In genomic region chr1:158407092-158407491, GRCh38 we compare ENCODE assay signal across 42 cellular contexts. TPM values are rescaled to one million over a fixed set of nuclear protein-coding genes. Genes with fewer than 3 reads are reported as not detected.
"Had no signal": no experiment of that assay in that cellular context is flagged by ENCODE, and none has a peak within 500 bp of the region (broad histone marks: within the 10 kb centered on the region; RNA-seq: fewer than 3 reads in every experiment).

No MANE protein-coding gene starts in this region.

- H3K9me3 ChIP-seq: adrenal gland, ascending aorta, body of pancreas, breast epithelium, colonic mucosa had no signal

- H3K4me3 Mint-ChIP-seq: activated naive CD4-positive, alpha-beta T cell treated with anti-CD3 and anti-CD28 coated beads for 36 hours; activated naive CD4-positive, alpha-beta T cell treated with anti-CD3 and anti-CD28 coated beads, Interleukin-2, amount 10 ng/mL, durations not matched to agents 7 days and 5 days; activated naive CD4-positive, alpha-beta T cell treated with anti-CD3 and anti-CD28 coated beads, Interleukin-2, amount 50 U/mL, for 24 hours; activated naive CD8-positive, alpha-beta T cell; activated naive CD8-positive, alpha-beta T cell treated with anti-CD3 and anti-CD28 coated beads for 36 hours; activated naive CD8-positive, alpha-beta T cell treated with anti-CD3 and anti-CD28 coated beads, Interleukin-2, amount 10 ng/mL, durations not matched to agents 7 days and 5 days; activated naive CD8-positive, alpha-beta T cell treated with anti-CD3 and anti-CD28 coated beads, Interleukin-2, amount 50 U/mL, for 24 hours; activated T-cell treated with anti-CD3 and anti-CD28 coated beads, Interleukin-2, amount 50 U/mL, for 4 hours; activated T-cell treated with anti-CD3 and anti-CD28 coated beads, Interleukin-2, amount 50 U/mL, for 72 hours; activated T-helper 1 cell treated with anti-CD3 and anti-CD28 coated beads, Interleukin-12 subunit alpha, Interleukin-12 subunit beta, Interleukin-2, Interleukin-4 antibody, amounts not matched to agents 30 ng/mL and 10 ng/mL and 1 ng/mL, durations not matched to agents 14 hours and 24 hours and 36 hours; activated T-helper 17 cell treated with anti-CD3 and anti-CD28 coated beads, Interleukin-2, amount 50 U/mL, for 72 hours; brain; central memory CD8-positive, alpha-beta T cell had no signal

- H3K36me3 Mint-ChIP-seq: activated naive CD4-positive, alpha-beta T cell treated with anti-CD3 and anti-CD28 coated beads, Interleukin-2, amount 10 ng/mL, durations not matched to agents 7 days and 5 days; activated naive CD4-positive, alpha-beta T cell treated with anti-CD3 and anti-CD28 coated beads, Interleukin-2, amount 50 U/mL, for 24 hours; activated naive CD4-positive, alpha-beta T cell treated with anti-CD3 and anti-CD28 coated beads, Interleukin-2, amount 50 U/mL, for 72 hours; activated naive CD8-positive, alpha-beta T cell; activated naive CD8-positive, alpha-beta T cell treated with anti-CD3 and anti-CD28 coated beads for 36 hours; activated naive CD8-positive, alpha-beta T cell treated with anti-CD3 and anti-CD28 coated beads, Interleukin-2, amount 10 ng/mL, durations not matched to agents 7 days and 5 days; brain had no signal

- H3K4me3 ChIP-seq: adrenal gland, ascending aorta, body of pancreas, breast epithelium, cardiac muscle cell, colonic mucosa had no signal

- H3K4me1 Mint-ChIP-seq: activated naive CD4-positive, alpha-beta T cell treated with anti-CD3 and anti-CD28 coated beads, Interleukin-2, amount 10 ng/mL, durations not matched to agents 7 days and 5 days; activated naive CD4-positive, alpha-beta T cell treated with anti-CD3 and anti-CD28 coated beads, Interleukin-2, amount 50 U/mL, for 24 hours; activated naive CD8-positive, alpha-beta T cell treated with anti-CD3 and anti-CD28 coated beads for 36 hours; activated naive CD8-positive, alpha-beta T cell treated with anti-CD3 and anti-CD28 coated beads, Interleukin-2, amount 10 ng/mL, durations not matched to agents 7 days and 5 days; activated naive CD8-positive, alpha-beta T cell treated with anti-CD3 and anti-CD28 coated beads, Interleukin-2, amount 50 U/mL, for 24 hours; activated T-helper 17 cell treated with anti-CD3 and anti-CD28 coated beads, Interleukin-2, amount 50 U/mL, for 72 hours; brain; central memory CD8-positive, alpha-beta T cell had no signal

- H3K27me3 Mint-ChIP-seq: activated naive CD4-positive, alpha-beta T cell treated with anti-CD3 and anti-CD28 coated beads, Interleukin-2, amount 10 ng/mL, durations not matched to agents 7 days and 5 days; brain had no signal

- H3K27ac Mint-ChIP-seq: activated naive CD4-positive, alpha-beta T cell treated with anti-CD3 and anti-CD28 coated beads for 36 hours; activated naive CD4-positive, alpha-beta T cell treated with anti-CD3 and anti-CD28 coated beads, Interleukin-2, amount 10 ng/mL, durations not matched to agents 7 days and 5 days; activated naive CD4-positive, alpha-beta T cell treated with anti-CD3 and anti-CD28 coated beads, Interleukin-2, amount 50 U/mL, for 24 hours; activated naive CD4-positive, alpha-beta T cell treated with anti-CD3 and anti-CD28 coated beads, Interleukin-2, amount 50 U/mL, for 72 hours; activated naive CD8-positive, alpha-beta T cell; activated naive CD8-positive, alpha-beta T cell treated with anti-CD3 and anti-CD28 coated beads for 36 hours; activated naive CD8-positive, alpha-beta T cell treated with anti-CD3 and anti-CD28 coated beads, Interleukin-2, amount 10 ng/mL, durations not matched to agents 7 days and 5 days; activated naive CD8-positive, alpha-beta T cell treated with anti-CD3 and anti-CD28 coated beads, Interleukin-2, amount 50 U/mL, for 24 hours; activated T-cell treated with anti-CD3 and anti-CD28 coated beads, Interleukin-2, amount 50 U/mL, for 72 hours; activated T-helper 1 cell treated with anti-CD3 and anti-CD28 coated beads, Interleukin-12 subunit alpha, Interleukin-12 subunit beta, Interleukin-2, Interleukin-4 antibody, amounts not matched to agents 30 ng/mL and 10 ng/mL and 1 ng/mL, durations not matched to agents 14 hours and 24 hours and 36 hours; activated T-helper 17 cell treated with anti-CD3 and anti-CD28 coated beads, Interleukin-2, amount 50 U/mL, for 72 hours; activated T-helper 2 cell treated with anti-CD3 and anti-CD28 coated beads, Interferon-gamma antibody, Interleukin-2, Interleukin-4, amounts not matched to agents 10 μg/mL and 5 μg/mL and 100 μg/mL, durations not matched to agents 14 hours and 24 hours and 36 hours; brain had no signal

- H3K4me1 ChIP-seq: adrenal gland, ascending aorta, body of pancreas, breast epithelium, colonic mucosa had no signal

- H3K27ac ChIP-seq: adrenal gland, ascending aorta, body of pancreas, brain microvascular endothelial cell, breast epithelium, cardiac muscle cell, colonic mucosa had no signal

- DNase-seq: activated effector memory CD4-positive, alpha-beta T cell treated with anti-CD3 and anti-CD28 coated beads, Interleukin-2, amount 50 U/mL, for 16 hours; activated effector memory CD4-positive, alpha-beta T cell treated with Interleukin-2 at 50 U/mL for 16 hours; activated gamma-delta T cell; activated gamma-delta T cell treated with Interleukin-2 at 50 U/mL for 16 hours; activated naive CD4-positive, alpha-beta T cell; activated naive CD4-positive, alpha-beta T cell treated with anti-CD3 and anti-CD28 coated beads for 36 hours; activated naive CD4-positive, alpha-beta T cell treated with anti-CD3 and anti-CD28 coated beads, Interleukin-2, amount 10 ng/mL, durations not matched to agents 7 days and 5 days; activated naive CD4-positive, alpha-beta T cell treated with anti-CD3 and anti-CD28 coated beads, Interleukin-2, amount 50 U/mL, for 16 hours; activated naive CD4-positive, alpha-beta T cell treated with Interleukin-2 at 50 U/mL for 16 hours; activated naive CD8-positive, alpha-beta T cell treated with anti-CD3 and anti-CD28 coated beads for 36 hours; activated naive CD8-positive, alpha-beta T cell treated with anti-CD3 and anti-CD28 coated beads, Interleukin-2, amount 10 ng/mL, durations not matched to agents 7 days and 5 days; activated naive CD8-positive, alpha-beta T cell treated with anti-CD3 and anti-CD28 coated beads, Interleukin-2, amount 50 U/mL, for 24 hours; activated T-cell treated with anti-CD3 and anti-CD28 coated beads, Interleukin-2, amount 50 U/mL, for 4 hours; activated T-cell treated with anti-CD3 and anti-CD28 coated beads, Interleukin-2, amount 50 U/mL, for 48 hours; activated T-cell treated with anti-CD3 and anti-CD28 coated beads, Interleukin-2, amount 50 U/mL, for 72 hours; adrenal gland; amniotic stem cell; amygdala; anterior cingulate cortex; aorta; body of pancreas; brain microvascular endothelial cell; caudate nucleus; central memory CD4-positive, alpha-beta T cell; cerebellar nuclear complex; colonic mucosa had no signal

- H3K36me3 ChIP-seq: adrenal gland, ascending aorta, brain microvascular endothelial cell, breast epithelium, cardiac muscle cell, colonic mucosa had no signal

- H3K9me3 Mint-ChIP-seq: activated naive CD4-positive, alpha-beta T cell treated with anti-CD3 and anti-CD28 coated beads for 36 hours; activated naive CD4-positive, alpha-beta T cell treated with anti-CD3 and anti-CD28 coated beads, Interleukin-2, amount 10 ng/mL, durations not matched to agents 7 days and 5 days; activated naive CD4-positive, alpha-beta T cell treated with anti-CD3 and anti-CD28 coated beads, Interleukin-2, amount 50 U/mL, for 24 hours; activated naive CD4-positive, alpha-beta T cell treated with anti-CD3 and anti-CD28 coated beads, Interleukin-2, amount 50 U/mL, for 72 hours; activated naive CD8-positive, alpha-beta T cell treated with anti-CD3 and anti-CD28 coated beads for 36 hours; activated naive CD8-positive, alpha-beta T cell treated with anti-CD3 and anti-CD28 coated beads, Interleukin-2, amount 10 ng/mL, durations not matched to agents 7 days and 5 days; activated naive CD8-positive, alpha-beta T cell treated with anti-CD3 and anti-CD28 coated beads, Interleukin-2, amount 50 U/mL, for 24 hours; activated T-cell treated with anti-CD3 and anti-CD28 coated beads, Interleukin-2, amount 50 U/mL, for 4 hours; activated T-cell treated with anti-CD3 and anti-CD28 coated beads, Interleukin-2, amount 50 U/mL, for 72 hours; activated T-helper 1 cell treated with anti-CD3 and anti-CD28 coated beads, Interleukin-12 subunit alpha, Interleukin-12 subunit beta, Interleukin-2, Interleukin-4 antibody, amounts not matched to agents 30 ng/mL and 10 ng/mL and 1 ng/mL, durations not matched to agents 14 hours and 24 hours and 36 hours; activated T-helper 17 cell treated with anti-CD3 and anti-CD28 coated beads, Interleukin-2, amount 50 U/mL, for 72 hours; activated T-helper 2 cell treated with anti-CD3 and anti-CD28 coated beads, Interferon-gamma antibody, Interleukin-2, Interleukin-4, amounts not matched to agents 10 μg/mL and 5 μg/mL and 100 μg/mL, durations not matched to agents 14 hours and 24 hours and 36 hours; brain; central memory CD8-positive, alpha-beta T cell had no signal

- ATAC-seq: activated naive CD4-positive, alpha-beta T cell treated with anti-CD3 and anti-CD28 coated beads, Interleukin-2, amount 50 U/mL, for 72 hours; activated naive CD8-positive, alpha-beta T cell treated with anti-CD3 and anti-CD28 coated beads, Interleukin-2, amount 50 U/mL, for 24 hours; activated T-cell treated with anti-CD3 and anti-CD28 coated beads, Interleukin-2, amount 50 U/mL, for 4 hours; activated T-cell treated with anti-CD3 and anti-CD28 coated beads, Interleukin-2, amount 50 U/mL, for 72 hours; activated T-helper 17 cell treated with anti-CD3 and anti-CD28 coated beads, Interleukin-2, amount 50 U/mL, for 72 hours; body of pancreas had no signal

- H3K27me3 ChIP-seq: adrenal gland, ascending aorta, body of pancreas, brain microvascular endothelial cell, breast epithelium, cardiac muscle cell, colonic mucosa had no signal

RNA-seq across cellular contexts. Expression of gene OR10T2, which starts 7.8 kb away (rescaled TPM):
- total RNA-seq: activated naive CD4-positive, alpha-beta T cell treated with anti-CD3 and anti-CD28 coated beads for 36 hours; activated naive CD4-positive, alpha-beta T cell treated with anti-CD3 and anti-CD28 coated beads, Interleukin-2, amount 50 U/mL, for 72 hours; activated naive CD8-positive, alpha-beta T cell treated with anti-CD3 and anti-CD28 coated beads for 36 hours; activated naive CD8-positive, alpha-beta T cell treated with anti-CD3 and anti-CD28 coated beads, Interleukin-2, amount 10 ng/mL, durations not matched to agents 7 days and 5 days; activated T-cell treated with anti-CD3 and anti-CD28 coated beads, Interleukin-2, amount 50 U/mL, for 4 hours; activated T-cell treated with anti-CD3 and anti-CD28 coated beads, Interleukin-2, amount 50 U/mL, for 72 hours; activated T-helper 1 cell treated with anti-CD3 and anti-CD28 coated beads, Interleukin-12 subunit alpha, Interleukin-12 subunit beta, Interleukin-2, Interleukin-4 antibody, amounts not matched to agents 30 ng/mL and 10 ng/mL and 1 ng/mL, durations not matched to agents 14 hours and 24 hours and 36 hours; activated T-helper 17 cell treated with anti-CD3 and anti-CD28 coated beads, Interleukin-2, amount 50 U/mL, for 72 hours; activated T-helper 2 cell treated with anti-CD3 and anti-CD28 coated beads, Interferon-gamma antibody, Interleukin-2, Interleukin-4, amounts not matched to agents 10 μg/mL and 5 μg/mL and 100 μg/mL, durations not matched to agents 14 hours and 24 hours and 36 hours; adrenal gland; aorta; ascending aorta; astrocyte; body of pancreas; breast epithelium; bronchial epithelial cell; cardiac muscle cell; cardiac septum; chondrocyte; colonic mucosa had no signal
- polyA plus RNA-seq: adipose tissue, adrenal gland, aorta, cardiac muscle cell had no signal

RNA-seq across cellular contexts. Expression of gene OR10K2, which starts 18.9 kb away (rescaled TPM):
- total RNA-seq: activated naive CD4-positive, alpha-beta T cell treated with anti-CD3 and anti-CD28 coated beads for 36 hours; activated naive CD4-positive, alpha-beta T cell treated with anti-CD3 and anti-CD28 coated beads, Interleukin-2, amount 50 U/mL, for 72 hours; activated naive CD8-positive, alpha-beta T cell treated with anti-CD3 and anti-CD28 coated beads for 36 hours; activated naive CD8-positive, alpha-beta T cell treated with anti-CD3 and anti-CD28 coated beads, Interleukin-2, amount 10 ng/mL, durations not matched to agents 7 days and 5 days; activated T-cell treated with anti-CD3 and anti-CD28 coated beads, Interleukin-2, amount 50 U/mL, for 4 hours; activated T-cell treated with anti-CD3 and anti-CD28 coated beads, Interleukin-2, amount 50 U/mL, for 72 hours; activated T-helper 1 cell treated with anti-CD3 and anti-CD28 coated beads, Interleukin-12 subunit alpha, Interleukin-12 subunit beta, Interleukin-2, Interleukin-4 antibody, amounts not matched to agents 30 ng/mL and 10 ng/mL and 1 ng/mL, durations not matched to agents 14 hours and 24 hours and 36 hours; activated T-helper 17 cell treated with anti-CD3 and anti-CD28 coated beads, Interleukin-2, amount 50 U/mL, for 72 hours; activated T-helper 2 cell treated with anti-CD3 and anti-CD28 coated beads, Interferon-gamma antibody, Interleukin-2, Interleukin-4, amounts not matched to agents 10 μg/mL and 5 μg/mL and 100 μg/mL, durations not matched to agents 14 hours and 24 hours and 36 hours; adrenal gland; aorta; ascending aorta; astrocyte; body of pancreas; breast epithelium; bronchial epithelial cell; cardiac muscle cell; cardiac septum; chondrocyte; colonic mucosa had no signal
- polyA plus RNA-seq: adrenal gland, aorta, cardiac muscle cell had no signal

RNA-seq across cellular contexts. Expression of gene CD1E, which starts 53.4 kb away (rescaled TPM):
- total RNA-seq: activated naive CD4-positive, alpha-beta T cell treated with anti-CD3 and anti-CD28 coated beads for 36 hours; activated naive CD4-positive, alpha-beta T cell treated with anti-CD3 and anti-CD28 coated beads, Interleukin-2, amount 50 U/mL, for 72 hours; activated naive CD8-positive, alpha-beta T cell treated with anti-CD3 and anti-CD28 coated beads for 36 hours; activated naive CD8-positive, alpha-beta T cell treated with anti-CD3 and anti-CD28 coated beads, Interleukin-2, amount 10 ng/mL, durations not matched to agents 7 days and 5 days; activated T-cell treated with anti-CD3 and anti-CD28 coated beads, Interleukin-2, amount 50 U/mL, for 4 hours; activated T-cell treated with anti-CD3 and anti-CD28 coated beads, Interleukin-2, amount 50 U/mL, for 72 hours; activated T-helper 1 cell treated with anti-CD3 and anti-CD28 coated beads, Interleukin-12 subunit alpha, Interleukin-12 subunit beta, Interleukin-2, Interleukin-4 antibody, amounts not matched to agents 30 ng/mL and 10 ng/mL and 1 ng/mL, durations not matched to agents 14 hours and 24 hours and 36 hours; activated T-helper 17 cell treated with anti-CD3 and anti-CD28 coated beads, Interleukin-2, amount 50 U/mL, for 72 hours; activated T-helper 2 cell treated with anti-CD3 and anti-CD28 coated beads, Interferon-gamma antibody, Interleukin-2, Interleukin-4, amounts not matched to agents 10 μg/mL and 5 μg/mL and 100 μg/mL, durations not matched to agents 14 hours and 24 hours and 36 hours; aorta; ascending aorta; astrocyte; bronchial epithelial cell; cardiac muscle cell; cardiac septum; chondrocyte had no signal
- polyA plus RNA-seq: adrenal gland, aorta, cardiac muscle cell had no signal

RNA-seq across cellular contexts. Expression of gene OR10K1, which starts 54.5 kb away (rescaled TPM):
- total RNA-seq: activated naive CD4-positive, alpha-beta T cell treated with anti-CD3 and anti-CD28 coated beads for 36 hours; activated naive CD4-positive, alpha-beta T cell treated with anti-CD3 and anti-CD28 coated beads, Interleukin-2, amount 50 U/mL, for 72 hours; activated naive CD8-positive, alpha-beta T cell treated with anti-CD3 and anti-CD28 coated beads for 36 hours; activated naive CD8-positive, alpha-beta T cell treated with anti-CD3 and anti-CD28 coated beads, Interleukin-2, amount 10 ng/mL, durations not matched to agents 7 days and 5 days; activated T-cell treated with anti-CD3 and anti-CD28 coated beads, Interleukin-2, amount 50 U/mL, for 4 hours; activated T-cell treated with anti-CD3 and anti-CD28 coated beads, Interleukin-2, amount 50 U/mL, for 72 hours; activated T-helper 1 cell treated with anti-CD3 and anti-CD28 coated beads, Interleukin-12 subunit alpha, Interleukin-12 subunit beta, Interleukin-2, Interleukin-4 antibody, amounts not matched to agents 30 ng/mL and 10 ng/mL and 1 ng/mL, durations not matched to agents 14 hours and 24 hours and 36 hours; activated T-helper 17 cell treated with anti-CD3 and anti-CD28 coated beads, Interleukin-2, amount 50 U/mL, for 72 hours; activated T-helper 2 cell treated with anti-CD3 and anti-CD28 coated beads, Interferon-gamma antibody, Interleukin-2, Interleukin-4, amounts not matched to agents 10 μg/mL and 5 μg/mL and 100 μg/mL, durations not matched to agents 14 hours and 24 hours and 36 hours; adrenal gland; ascending aorta; astrocyte; body of pancreas; breast epithelium; bronchial epithelial cell; cardiac muscle cell; cardiac septum; chondrocyte; colonic mucosa had no signal
- polyA plus RNA-seq: adrenal gland, aorta, cardiac muscle cell had no signal
